8 cellular contexts compared by ENCODE assay signal in genomic region chr10:75400769-75401568, GRCh38. TPM values are rescaled to one million over a fixed set of nuclear protein-coding genes. Genes with fewer than 3 reads are reported as not detected.
A peak's percentile ranks its signal among the peaks of the same experiment; 100 is the strongest.
DNase-seq lines count a peak whose midpoint lies in the region; ATAC-seq and TF ChIP-seq lines count a peak whose summit lies in the region.

No MANE protein-coding gene starts in this region.

- H2AFZ ChIP-seq in fibroblast of lung (ENCODE audit: low read length): no peak overlapping the region

- TF ChIP-seq CTCF in fibroblast of lung (conservative IDR thresholded peaks at IDR 0.05 in 1 of 2, IDR thresholded peaks at IDR 0.05 in 1 of 2; ENCODE audit: low read depth in 1 of 2, low read length in 2 of 2) (no peak), nephron progenitor cell (IDR thresholded peaks at IDR 0.05) (no peak)

- peak overlapping the region; percentile 69 for H3K4me2 ChIP-seq in fibroblast of lung (ENCODE audit: extremely low read depth, insufficient read depth, low read length)

- peak overlapping the region; percentile 95 for H3K27ac ChIP-seq in fibroblast of lung (ENCODE audit: insufficient read depth, low read length)

- peaks cover 44% of the 10 kb centered on the region for H3K79me2 ChIP-seq in fibroblast of lung (ENCODE audit: control insufficient read depth, insufficient read depth, low read length)

- peak in 8 of 14 donors; percentile 33 to 75 (median 53) for DNase-seq in C1 segment of cervical spinal cord (lab: John Stamatoyannopoulos, UW)
- DNase-seq in UCSD-AML1 (lab: John Stamatoyannopoulos, UW; ENCODE audit: unreplicated experiment): peak; percentile 61
- DNase-seq in fibroblast of lung (ENCODE audit: low read depth in 2 of 2): peak; percentile 73 to 75
- peak; percentile 66 for DNase-seq in nephron progenitor cell
- DNase-seq in effector CD4-positive, alpha-beta T cell: no peak
- DNase-seq in cerebellum (ENCODE audit: low spot score): no peak

- peaks cover 19% of the 10 kb centered on the region for H3K4me1 Mint-ChIP-seq in nephron progenitor cell

- H3K4me1 ChIP-seq in fibroblast of lung (ENCODE audit: control insufficient read depth, extremely low read depth, insufficient read depth, low read length): peaks cover 4% of the 10 kb centered on the region

- ATAC-seq in GM18861 (IDR thresholded peaks at IDR 0.05; ENCODE audit: unreplicated experiment) (peak; percentile 9), HG03520 (IDR thresholded peaks at IDR 0.05; ENCODE audit: unreplicated experiment) (peak; percentile 19)

- peak overlapping the region; percentile 97 for H3K27ac Mint-ChIP-seq in nephron progenitor cell

- H3K36me3 Mint-ChIP-seq in nephron progenitor cell (ENCODE audit: low read depth): peaks cover 26% of the 10 kb centered on the region

- peak overlapping the region; percentile 79 to 98 (median 92) for H3K4me3 ChIP-seq in fibroblast of lung (replicated peaks in 1 of 4; ENCODE audit: control extremely low read depth in 1 of 4, insufficient read depth in 1 of 4, low read depth in 3 of 4, low read length in 4 of 4)

- H3K9me3 Mint-ChIP-seq in nephron progenitor cell: no peaks in the 10 kb centered on the region

- H4K20me1 ChIP-seq in fibroblast of lung (ENCODE audit: control insufficient read depth, extremely low read depth, insufficient read depth, low read length): no peaks in the 10 kb centered on the region

- peaks cover 7% of the 10 kb centered on the region for H3K36me3 ChIP-seq in fibroblast of lung (ENCODE audit: control insufficient read depth, insufficient read depth, low read length)

- H3K9me3 ChIP-seq in fibroblast of lung (ENCODE audit: control insufficient read depth, insufficient read depth, low read depth, low read length): no peaks in the 10 kb centered on the region

- H3K27me3 Mint-ChIP-seq in nephron progenitor cell (ENCODE audit: low read depth, poor library complexity): peaks cover 3% of the 10 kb centered on the region

- H3K9ac ChIP-seq in fibroblast of lung (ENCODE audit: insufficient read depth, low read length): peak overlapping the region; percentile 84

- H3K27me3 ChIP-seq in fibroblast of lung (ENCODE audit: control insufficient read depth, insufficient read depth, low read length): no peaks in the 10 kb centered on the region

- H3K4me3 Mint-ChIP-seq in nephron progenitor cell: peak overlapping the region; percentile 99

RNA-seq across cellular contexts. Expression of gene ZNF503, which starts 0.6 kb away (rescaled TPM):
- total RNA-seq in fibroblast of lung (7.1 and 8.2 TPM in 2 replicates), cerebellum (1.2 TPM)
- polyA plus RNA-seq in fibroblast of lung: 3.4 and 4.9 TPM in 2 replicates
- polyA plus RNA-seq in fibroblast of lung (2012): 17.7 and 24.0 TPM in 2 replicates
- 2.0 and 4.0 TPM in 2 replicates for polyA minus RNA-seq in fibroblast of lung (ENCODE audit: low replicate concordance)

RNA-seq across cellular contexts. Expression of gene LRMDA, which starts 30.5 kb away (rescaled TPM):
- 1.0 and 2.0 TPM in 2 replicates for total RNA-seq in fibroblast of lung
- polyA plus RNA-seq in fibroblast of lung: 0.76 and 1.7 TPM in 2 replicates
- polyA plus RNA-seq in fibroblast of lung (2012): 0.99 and 1.8 TPM in 2 replicates
- polyA minus RNA-seq in fibroblast of lung (ENCODE audit: low replicate concordance): 2.6 TPM in 1 of 2 replicates, not detected in the other
- total RNA-seq in cerebellum: 0.91 TPM

Comparison
In these comparisons a context has a peak if more than half of its experiments do, and no peak if none do; other contexts are left out.
1. DNase-seq: peak in C1 segment of cervical spinal cord (8 of 14), UCSD-AML1 (single experiment), fibroblast of lung (2 of 2) and nephron progenitor cell (single experiment); none in effector CD4-positive, alpha-beta T cell (single experiment) and cerebellum (single experiment).